Comparison of ENCODE assay signal across 19 cellular contexts in the genomic region with DNA sequence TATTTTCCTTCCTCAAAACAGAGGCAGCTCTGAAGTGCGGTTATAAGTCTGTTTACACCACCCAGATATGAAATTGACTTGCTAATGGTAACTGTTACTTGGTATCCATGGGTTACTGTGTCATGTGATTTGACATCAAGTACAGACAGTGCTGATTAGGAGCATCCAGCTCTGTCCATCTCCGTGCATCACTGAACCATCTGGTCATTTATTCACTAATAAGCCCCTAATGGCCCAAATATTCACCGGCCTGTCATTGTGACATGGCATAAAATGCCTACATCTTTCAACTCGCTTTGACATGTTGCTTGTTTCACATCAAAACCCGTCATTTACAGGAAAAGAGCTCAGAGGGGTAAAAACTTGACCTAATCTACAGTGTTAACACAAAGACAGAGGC.
A peak's percentile ranks its signal among the peaks of the same experiment; 100 is the strongest.
DNase-seq lines count a peak whose midpoint lies in the region; TF ChIP-seq lines count a peak whose summit lies in the region.
"Had no signal": no experiment of that assay in that cellular context is flagged by ENCODE, and none has a peak within 500 bp of the region (broad histone marks: within the 10 kb centered on the region; RNA-seq: fewer than 3 reads in every experiment).

No MANE protein-coding gene starts in this region.

- peak; percentile 21 for DNase-seq in Caki2 (ENCODE audit: low read depth)
- DNase-seq in DMS153 treated with DMSO at 0.1 percent for 48 hours (lab: John Stamatoyannopoulos, UW; ENCODE audit: unreplicated experiment): peak; percentile 12
- DNase-seq in SK-N-DZ (ENCODE audit: low spot score): peak; percentile 2
- no peak for DNase-seq in stimulated activated naive CD4-positive, alpha-beta T cell (lab: John Stamatoyannopoulos, UW)
- no peak for DNase-seq in activated CD8-positive, alpha-beta memory T cell treated with anti-CD3 and anti-CD28 coated beads, Interleukin-2, amount 50 U/mL, for 4 hours
- DNase-seq in MV-4-11 (lab: John Stamatoyannopoulos, UW): no peak
- DNase-seq: Caco-2; CD4-positive, alpha-beta memory T cell; EL; GF-D8; NCI-H1417 treated with DMSO at 0.1 percent for 48 hours; NCI-H1930; NCI-H526; SHP77 treated with DMSO at 0.1 percent for 48 hours; T-helper 1 cell had no signal

- peak overlapping the region; percentile 40 for H3K4me3 ChIP-seq in neural cell (ENCODE audit: low read length)
- H3K4me3 ChIP-seq: BLaER1 had no signal

- H3K9me3 ChIP-seq in neural cell (ENCODE audit: low read length): no peaks in the 10 kb centered on the region
- H3K9me3 ChIP-seq: Caco-2 had no signal

- H2AFZ ChIP-seq in neural cell (ENCODE audit: low read depth, low read length): no peak overlapping the region

- peak overlapping the region; percentile 22 for H3K9ac ChIP-seq in neural cell (ENCODE audit: low read length)
- H3K9ac ChIP-seq: BLaER1, KMS-11 had no signal

- no peaks in the 10 kb centered on the region for H3K36me3 ChIP-seq in neural cell (ENCODE audit: insufficient read depth, low read length)
- H3K36me3 ChIP-seq: BLaER1 had no signal

- H3K27me3 ChIP-seq in neural cell (ENCODE audit: insufficient read depth, low read depth, low read length): no peaks in the 10 kb centered on the region
- H3K27me3 ChIP-seq: BLaER1 had no signal

- H4K20me1 ChIP-seq in neural cell (ENCODE audit: insufficient read depth): no peaks in the 10 kb centered on the region
- H4K20me1 ChIP-seq: BLaER1 had no signal

- no peaks in the 10 kb centered on the region for H3K9me2 ChIP-seq in neural cell (ENCODE audit: insufficient read depth, low read length)

- no peak for TF ChIP-seq CTCF in neural cell (IDR thresholded peaks at IDR 0.05; ENCODE audit: poor library complexity, severe bottlenecking)

- H3K4me2 ChIP-seq in neural cell (ENCODE audit: low read length): peak overlapping the region; percentile 36
- H3K4me2 ChIP-seq: BLaER1, KMS-11 had no signal

- TF ChIP-seq EP300 in neural cell (conservative IDR thresholded peaks at IDR 0.05; ENCODE audit: poor library complexity, severe bottlenecking): peak; percentile 97

- no peak for TF ChIP-seq RAD21 in neural cell (conservative IDR thresholded peaks at IDR 0.05)

- H3K27ac ChIP-seq in neural cell (ENCODE audit: low read length): peak overlapping the region; percentile 64
- H3K27ac ChIP-seq: BLaER1, KMS-11, RWPE1 had no signal

- H3F3A ChIP-seq in neural cell (ENCODE audit: insufficient read depth, low read length, poor library complexity, severe bottlenecking): peaks cover 2% of the 10 kb centered on the region

- in situ Hi-C loops in Caki2 (cut with HindIII; ENCODE audit: low pct_unique_long_range_greater_than_20kb, low sequenced_read_pairs): no loop called here

- no peaks in the 10 kb centered on the region for H3K79me2 ChIP-seq in neural cell (replicated peaks; ENCODE audit: insufficient read depth, low read length)

TF ChIP-seq in neural cell, 6 proteins besides CTCF, POLR2A, EP300 and RAD21:
- TF ChIP-seq EZH2 (IDR thresholded peaks at IDR 0.05; ENCODE audit: borderline replicate concordance, insufficient read depth, low read length, poor library complexity, severe bottlenecking) (no peak), POLR2AphosphoS5 (IDR thresholded peaks at IDR 0.05) (peak; percentile 90), SMC3 (conservative IDR thresholded peaks at IDR 0.05; ENCODE audit: poor library complexity) (peak; percentile 41), TAF1 (IDR thresholded peaks at IDR 0.05; ENCODE audit: low read depth) (no peak), MXI1 (conservative IDR thresholded peaks at IDR 0.05; ENCODE audit: poor library complexity, severe bottlenecking) (peak; percentile 29)
- TF ChIP-seq, protein P1, sequence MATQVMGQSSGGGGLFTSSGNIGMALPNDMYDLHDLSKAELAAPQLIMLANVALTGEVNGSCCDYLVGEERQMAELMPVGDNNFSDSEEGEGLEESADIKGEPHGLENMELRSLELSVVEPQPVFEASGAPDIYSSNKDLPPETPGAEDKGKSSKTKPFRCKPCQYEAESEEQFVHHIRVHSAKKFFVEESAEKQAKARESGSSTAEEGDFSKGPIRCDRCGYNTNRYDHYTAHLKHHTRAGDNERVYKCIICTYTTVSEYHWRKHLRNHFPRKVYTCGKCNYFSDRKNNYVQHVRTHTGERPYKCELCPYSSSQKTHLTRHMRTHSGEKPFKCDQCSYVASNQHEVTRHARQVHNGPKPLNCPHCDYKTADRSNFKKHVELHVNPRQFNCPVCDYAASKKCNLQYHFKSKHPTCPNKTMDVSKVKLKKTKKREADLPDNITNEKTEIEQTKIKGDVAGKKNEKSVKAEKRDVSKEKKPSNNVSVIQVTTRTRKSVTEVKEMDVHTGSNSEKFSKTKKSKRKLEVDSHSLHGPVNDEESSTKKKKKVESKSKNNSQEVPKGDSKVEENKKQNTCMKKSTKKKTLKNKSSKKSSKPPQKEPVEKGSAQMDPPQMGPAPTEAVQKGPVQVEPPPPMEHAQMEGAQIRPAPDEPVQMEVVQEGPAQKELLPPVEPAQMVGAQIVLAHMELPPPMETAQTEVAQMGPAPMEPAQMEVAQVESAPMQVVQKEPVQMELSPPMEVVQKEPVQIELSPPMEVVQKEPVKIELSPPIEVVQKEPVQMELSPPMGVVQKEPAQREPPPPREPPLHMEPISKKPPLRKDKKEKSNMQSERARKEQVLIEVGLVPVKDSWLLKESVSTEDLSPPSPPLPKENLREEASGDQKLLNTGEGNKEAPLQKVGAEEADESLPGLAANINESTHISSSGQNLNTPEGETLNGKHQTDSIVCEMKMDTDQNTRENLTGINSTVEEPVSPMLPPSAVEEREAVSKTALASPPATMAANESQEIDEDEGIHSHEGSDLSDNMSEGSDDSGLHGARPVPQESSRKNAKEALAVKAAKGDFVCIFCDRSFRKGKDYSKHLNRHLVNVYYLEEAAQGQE (IDR thresholded peaks at IDR 0.05; ENCODE audit: borderline replicate concordance): peak; percentile 61

Comparison
In these comparisons a context has a peak if more than half of its experiments do, and no peak if none do; other contexts are left out.
1. DNase-seq: peak in Caki2 (single experiment), DMS153 treated with DMSO at 0.1 percent for 48 hours (single experiment) and SK-N-DZ (single experiment); none in stimulated activated naive CD4-positive, alpha-beta T cell (0 of 6), activated CD8-positive, alpha-beta memory T cell treated with anti-CD3 and anti-CD28 coated beads, Interleukin-2, amount 50 U/mL, for 4 hours (single experiment) and MV-4-11 (single experiment).